8 cellular contexts compared by ENCODE assay signal in genomic region chr10:30151581-30152389, GRCh38.
DNase-seq lines count a peak whose midpoint lies in the region; ATAC-seq, FAIRE-seq and TF ChIP-seq lines count a peak whose summit lies in the region.
"Had no signal": no experiment of that assay in that cellular context is flagged by ENCODE, and none has a peak within 500 bp of the region (broad histone marks: within the 10 kb centered on the region; RNA-seq: fewer than 3 reads in every experiment).

No MANE protein-coding gene starts in this region.

- H3K9ac ChIP-seq in HCT116 (ENCODE audit: low read length) (no peak overlapping the region), PC-3 (ENCODE audit: low read length) (no peak overlapping the region)

- no peak overlapping the region for H3K4me3 ChIP-seq in HCT116 (replicated peaks in 1 of 2; ENCODE audit: low read depth in 1 of 2, low read length in 2 of 2)
- no peak overlapping the region for H3K4me3 ChIP-seq in PC-3 (ENCODE audit: low read length)
- H3K4me3 ChIP-seq in small intestine (ENCODE audit: low read depth in 1 of 2, low read length in 2 of 2): no peak overlapping the region
- no peak overlapping the region for H3K4me3 ChIP-seq in esophagus squamous epithelium

- no peaks in the 10 kb centered on the region for H3F3A ChIP-seq in PC-3 (ENCODE audit: low read length, unreplicated experiment)

- no peaks in the 10 kb centered on the region for H3K36me3 Mint-ChIP-seq in activated T-helper 17 cell treated with anti-CD3 and anti-CD28 coated beads, Interleukin-2, amount 50 U/mL, for 72 hours (ENCODE audit: low read depth)

- no peak overlapping the region for H3K27ac Mint-ChIP-seq in activated T-helper 17 cell treated with anti-CD3 and anti-CD28 coated beads, Interleukin-2, amount 50 U/mL, for 72 hours

- no peaks in the 10 kb centered on the region for H3K4me1 Mint-ChIP-seq in activated T-helper 17 cell treated with anti-CD3 and anti-CD28 coated beads, Interleukin-2, amount 50 U/mL, for 72 hours

- POLR2A ChIA-PET in HCT116 (lab: Charles Lee): no interaction called here
- POLR2A ChIA-PET in PC-3 (lab: Charles Lee; ENCODE audit: unreplicated experiment): interaction anchor here (0.7 kb wide), 1 partner anchor 13 kb away, joined by 15 read pairs; no protein-coding TSS in a partner anchor

- no peak for FAIRE-seq in small intestine (lab: Jason Lieb, UNC)
- FAIRE-seq: islet of Langerhans had no signal

- no peak for TF ChIP-seq RAD21 in HCT116 (IDR thresholded peaks at IDR 0.05; ENCODE audit: low read depth)

- H3K9me2 ChIP-seq in HCT116 (ENCODE audit: insufficient read depth) (no peaks in the 10 kb centered on the region), PC-3 (replicated peaks; ENCODE audit: low read length) (no peaks in the 10 kb centered on the region)

- peak; percentile 36 for DNase-seq in HCT116 (ENCODE audit: low read depth, low spot score)
- DNase-seq in PC-3: peak; percentile 69
- peak; percentile 82 for DNase-seq in fibroblast of gingiva (ENCODE audit: low read depth)
- peak; percentile 27 for DNase-seq in small intestine
- DNase-seq in esophagus squamous epithelium (lab: John Stamatoyannopoulos, UW): no peak
- no peak for DNase-seq in NK-92 treated with Interleukin-12 subunit alpha and Interleukin-12 subunit beta, amount 100 ng/mL, for 24 hours (lab: John Stamatoyannopoulos, UW)

- H2AFZ ChIP-seq in HCT116 (ENCODE audit: low read depth, low read length, poor library complexity, severe bottlenecking) (no peak overlapping the region), PC-3 (ENCODE audit: low read length) (0 out of 2 replicates have a peak overlapping the region, but pooled peaks have one; percentile 34)

- H3K79me2 ChIP-seq in HCT116 (ENCODE audit: insufficient read depth, low read length) (no peaks in the 10 kb centered on the region), PC-3 (ENCODE audit: low read length) (no peaks in the 10 kb centered on the region)

- RAD21 ChIA-PET in HCT116 (lab: Charles Lee; ENCODE audit: low non-redundant PET in 1 of 2, low total read pairs in 2 of 2, uncharacterized antibody in 2 of 2, unreplicated experiment in 2 of 2): no interaction called here

- CTCF ChIA-PET in HCT116 (lab: Charles Lee) (no interaction called here), PC-3 (lab: Charles Lee) (interaction anchor here (0.5 kb wide), 1 partner anchor 100 kb away, joined by 4 read pairs; no protein-coding TSS in a partner anchor)

- H3K36me3 ChIP-seq in HCT116 (ENCODE audit: control insufficient read depth in 1 of 2, insufficient read depth in 2 of 2, low read length in 2 of 2): no peaks in the 10 kb centered on the region
- no peaks in the 10 kb centered on the region for H3K36me3 ChIP-seq in PC-3 (ENCODE audit: low read depth, low read length)
- no peaks in the 10 kb centered on the region for H3K36me3 ChIP-seq in small intestine (ENCODE audit: control insufficient read depth in 2 of 2, insufficient read depth in 2 of 2, low read length in 2 of 2)
- H3K36me3 ChIP-seq in esophagus squamous epithelium: no peaks in the 10 kb centered on the region

- no peak for TF ChIP-seq CTCF in HCT116 (IDR thresholded peaks at IDR 0.05 in 2 of 3, conservative IDR thresholded peaks at IDR 0.05 in 1 of 3; ENCODE audit: borderline replicate concordance in 1 of 3, insufficient read depth in 1 of 3, low read depth in 2 of 3, low read length in 2 of 3)
- TF ChIP-seq CTCF in PC-3 (conservative IDR thresholded peaks at IDR 0.05; ENCODE audit: low read depth, low read length): no peak
- no peak for TF ChIP-seq CTCF in esophagus squamous epithelium (IDR thresholded peaks at IDR 0.05)

- peak; percentile 74 for ATAC-seq in HCT116
- ATAC-seq in PC-3: peak; percentile 76
- ATAC-seq in activated T-helper 17 cell treated with anti-CD3 and anti-CD28 coated beads, Interleukin-2, amount 50 U/mL, for 72 hours (replicated peaks): no peak

- H3K9me3 ChIP-seq in HCT116 (ENCODE audit: control insufficient read depth in 1 of 2, insufficient read depth in 1 of 2, low read depth in 1 of 2, low read length in 2 of 2) (no peaks in the 10 kb centered on the region), PC-3 (ENCODE audit: low read length) (no peaks in the 10 kb centered on the region), small intestine (ENCODE audit: control insufficient read depth, low read depth) (no peaks in the 10 kb centered on the region), esophagus squamous epithelium (no peaks in the 10 kb centered on the region)

- H3K4me1 ChIP-seq in HCT116 (ENCODE audit: control insufficient read depth in 1 of 2, insufficient read depth in 2 of 2, low read length in 2 of 2) (peaks cover 8 to 11% of the 10 kb centered on the region in 2 experiments; a peak in 3 of 4 replicates), PC-3 (ENCODE audit: insufficient read depth, low read length) (no peaks in the 10 kb centered on the region), small intestine (ENCODE audit: control insufficient read depth in 2 of 2, insufficient read depth in 1 of 2, low read depth in 1 of 2, low read length in 1 of 2) (no peaks in the 10 kb centered on the region), esophagus squamous epithelium (no peaks in the 10 kb centered on the region)

- H3K27ac ChIP-seq in HCT116 (ENCODE audit: low read depth, low read length) (no peak overlapping the region), PC-3 (ENCODE audit: low read length) (no peak overlapping the region), small intestine (ENCODE audit: low read depth in 1 of 2, low read length in 1 of 2) (no peak overlapping the region), esophagus squamous epithelium (no peak overlapping the region)

- H3K27me3 Mint-ChIP-seq in activated T-helper 17 cell treated with anti-CD3 and anti-CD28 coated beads, Interleukin-2, amount 50 U/mL, for 72 hours: peaks cover 44% of the 10 kb centered on the region

- H3K4me2 ChIP-seq in HCT116 (ENCODE audit: low read length): peak overlapping the region; percentile 32
- H3K4me2 ChIP-seq in PC-3 (ENCODE audit: low read length): no peak overlapping the region

- TF ChIP-seq POLR2A in HCT116 (IDR thresholded peaks at IDR 0.05; ENCODE audit: borderline replicate concordance, extremely low read depth, insufficient read depth, insufficient read length) (no peak), esophagus squamous epithelium (IDR thresholded peaks at IDR 0.05) (no peak)

- intact Hi-C loops in HCT116 (cut with micrococcal nuclease): no loop called here
- intact Hi-C loops in PC-3 (cut with micrococcal nuclease): no loop called here
- intact Hi-C loops in esophagus squamous epithelium (cut with DNase I): no loop called here

- H3K4me3 Mint-ChIP-seq in activated T-helper 17 cell treated with anti-CD3 and anti-CD28 coated beads, Interleukin-2, amount 50 U/mL, for 72 hours: no peak overlapping the region

- no TSS peak for BruUV-seq in HCT116 (replicated peaks; lab: Mats Ljungman, UMichigan)
- no TSS peak for BruUV-seq in PC-3 (replicated peaks; lab: Mats Ljungman, UMichigan)

- H4K20me1 ChIP-seq in HCT116 (ENCODE audit: insufficient read depth) (no peaks in the 10 kb centered on the region), PC-3 (ENCODE audit: low read length) (no peaks in the 10 kb centered on the region)

- 53 to 70% (median 59%) methylated on average over 8 of the region's 8 CpGs for WGBS in small intestine, 3 donors
- 62 to 73% methylated on average over 3 to 8 of the region's 8 CpGs for WGBS in esophagus squamous epithelium, 2 donors

- H3K27me3 ChIP-seq in HCT116 (ENCODE audit: insufficient read depth, low read length): no peaks in the 10 kb centered on the region
- H3K27me3 ChIP-seq in PC-3 (ENCODE audit: low read length): no peaks in the 10 kb centered on the region
- no peaks in the 10 kb centered on the region for H3K27me3 ChIP-seq in small intestine (ENCODE audit: control insufficient read depth in 2 of 2, insufficient read depth in 2 of 2, low read length in 2 of 2)
- no peaks in the 10 kb centered on the region for H3K27me3 ChIP-seq in esophagus squamous epithelium

- H3K9me3 Mint-ChIP-seq in activated T-helper 17 cell treated with anti-CD3 and anti-CD28 coated beads, Interleukin-2, amount 50 U/mL, for 72 hours: no peaks in the 10 kb centered on the region

TF ChIP-seq in HCT116, 20 proteins besides CTCF, POLR2A, EP300 and RAD21:
- no peak for TF ChIP-seq CBX3 (IDR thresholded peaks at IDR 0.05; ENCODE audit: low read depth)
- TF ChIP-seq EZH2phosphoT487 (IDR thresholded peaks at IDR 0.05; ENCODE audit: borderline replicate concordance): no peak
- TF ChIP-seq ELF1 (IDR thresholded peaks at IDR 0.05; ENCODE audit: borderline replicate concordance, low read depth): no peak
- no peak for TF ChIP-seq EGR1 (IDR thresholded peaks at IDR 0.05; ENCODE audit: low read depth)
- TF ChIP-seq, protein P1, sequence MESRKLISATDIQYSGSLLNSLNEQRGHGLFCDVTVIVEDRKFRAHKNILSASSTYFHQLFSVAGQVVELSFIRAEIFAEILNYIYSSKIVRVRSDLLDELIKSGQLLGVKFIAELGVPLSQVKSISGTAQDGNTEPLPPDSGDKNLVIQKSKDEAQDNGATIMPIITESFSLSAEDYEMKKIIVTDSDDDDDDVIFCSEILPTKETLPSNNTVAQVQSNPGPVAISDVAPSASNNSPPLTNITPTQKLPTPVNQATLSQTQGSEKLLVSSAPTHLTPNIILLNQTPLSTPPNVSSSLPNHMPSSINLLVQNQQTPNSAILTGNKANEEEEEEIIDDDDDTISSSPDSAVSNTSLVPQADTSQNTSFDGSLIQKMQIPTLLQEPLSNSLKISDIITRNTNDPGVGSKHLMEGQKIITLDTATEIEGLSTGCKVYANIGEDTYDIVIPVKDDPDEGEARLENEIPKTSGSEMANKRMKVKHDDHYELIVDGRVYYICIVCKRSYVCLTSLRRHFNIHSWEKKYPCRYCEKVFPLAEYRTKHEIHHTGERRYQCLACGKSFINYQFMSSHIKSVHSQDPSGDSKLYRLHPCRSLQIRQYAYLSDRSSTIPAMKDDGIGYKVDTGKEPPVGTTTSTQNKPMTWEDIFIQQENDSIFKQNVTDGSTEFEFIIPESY (IDR thresholded peaks at IDR 0.05; ENCODE audit: extremely low read depth, insufficient replicate concordance, low read length): no peak
- TF ChIP-seq POLR2AphosphoS5 (IDR thresholded peaks at IDR 0.05; ENCODE audit: low read depth, low read length): no peak
- TF ChIP-seq FOSL1 (IDR thresholded peaks at IDR 0.05; ENCODE audit: low read depth): no peak
- TF ChIP-seq SRF (IDR thresholded peaks at IDR 0.05; ENCODE audit: low read depth): no peak
TF ChIP-seq in HCT116: peak in this region for 0.

Comparison
In these comparisons a context has a peak if more than half of its experiments do, and no peak if none do; other contexts are left out.
1. DNase-seq: peak in HCT116 (single experiment), PC-3 (single experiment), fibroblast of gingiva (single experiment) and small intestine (single experiment); none in esophagus squamous epithelium (single experiment) and NK-92 treated with Interleukin-12 subunit alpha and Interleukin-12 subunit beta, amount 100 ng/mL, for 24 hours (single experiment).